In genomic region chr1:98051065-98051675, GRCh38 we compare ENCODE assay signal across 7 cellular contexts.
DNase-seq lines count a peak whose midpoint lies in the region; TF ChIP-seq lines count a peak whose summit lies in the region.

No MANE protein-coding gene starts in this region.

- peaks cover 0 to 9% (median 0%) of the 10 kb centered on the region in 5 experiments for H3K9me3 Mint-ChIP-seq in brain

- H3K27me3 Mint-ChIP-seq in brain: peaks cover 44% of the 10 kb centered on the region

- no peak overlapping the region for H3K4me3 ChIP-seq in GM12864 (ENCODE audit: low read depth, low read length)
- no peak overlapping the region for H3K4me3 ChIP-seq in HFF-Myc (replicated peaks; ENCODE audit: low read depth, low read length)

- H3K36me3 Mint-ChIP-seq in brain: no peaks in the 10 kb centered on the region

- H3K4me1 Mint-ChIP-seq in brain: peaks cover 51% of the 10 kb centered on the region

- H3K4me3 Mint-ChIP-seq in brain: peak overlapping the region; percentile 10 to 56 (median 30)

- TF ChIP-seq CTCF in GM12864 (IDR thresholded peaks at IDR 0.05; ENCODE audit: low read depth, low read length, missing control alignments) (peak; percentile 82), HFF-Myc (IDR thresholded peaks at IDR 0.05; ENCODE audit: low read depth, low read length, missing control alignments) (peak; percentile 91), brain (conservative IDR thresholded peaks at IDR 0.05) (peak; percentile 84 to 91)

- peak; percentile 18 for DNase-seq in GM12864 (ENCODE audit: low read depth)
- DNase-seq in HFF-Myc (ENCODE audit: extremely low read depth, low read depth): peak; percentile 56
- peak; percentile 36 to 45 for DNase-seq in NCI-H187 (lab: John Stamatoyannopoulos, UW)
- DNase-seq in T1000 (lab: John Stamatoyannopoulos, UW): peak; percentile 31
- DNase-seq in iris pigment epithelial cell (ENCODE audit: low read depth): peak; percentile 83
- DNase-seq in stimulated activated CD4-positive, alpha-beta T cell treated with anti-CD3 and anti-CD28 coated beads, Interleukin-2, amount 100 ng/mL, for 24 hours: peak; percentile 76 to 79

- H3K27ac Mint-ChIP-seq in brain: peak overlapping the region in 4 of 5 experiments; percentile 5 to 72 (median 26)

Comparison
In these comparisons a context has a peak if more than half of its experiments do, and no peak if none do; other contexts are left out.
1. DNase-seq: peak in every context shown above with its lines; median percentile 83 in iris pigment epithelial cell; 78 in stimulated activated CD4-positive, alpha-beta T cell treated with anti-CD3 and anti-CD28 coated beads, Interleukin-2, amount 100 ng/mL, for 24 hours; 56 in HFF-Myc; 40 in NCI-H187; 31 in T1000; 18 in GM12864.